Comparison of ENCODE assay signal across 1 cellular context in the genomic region with DNA sequence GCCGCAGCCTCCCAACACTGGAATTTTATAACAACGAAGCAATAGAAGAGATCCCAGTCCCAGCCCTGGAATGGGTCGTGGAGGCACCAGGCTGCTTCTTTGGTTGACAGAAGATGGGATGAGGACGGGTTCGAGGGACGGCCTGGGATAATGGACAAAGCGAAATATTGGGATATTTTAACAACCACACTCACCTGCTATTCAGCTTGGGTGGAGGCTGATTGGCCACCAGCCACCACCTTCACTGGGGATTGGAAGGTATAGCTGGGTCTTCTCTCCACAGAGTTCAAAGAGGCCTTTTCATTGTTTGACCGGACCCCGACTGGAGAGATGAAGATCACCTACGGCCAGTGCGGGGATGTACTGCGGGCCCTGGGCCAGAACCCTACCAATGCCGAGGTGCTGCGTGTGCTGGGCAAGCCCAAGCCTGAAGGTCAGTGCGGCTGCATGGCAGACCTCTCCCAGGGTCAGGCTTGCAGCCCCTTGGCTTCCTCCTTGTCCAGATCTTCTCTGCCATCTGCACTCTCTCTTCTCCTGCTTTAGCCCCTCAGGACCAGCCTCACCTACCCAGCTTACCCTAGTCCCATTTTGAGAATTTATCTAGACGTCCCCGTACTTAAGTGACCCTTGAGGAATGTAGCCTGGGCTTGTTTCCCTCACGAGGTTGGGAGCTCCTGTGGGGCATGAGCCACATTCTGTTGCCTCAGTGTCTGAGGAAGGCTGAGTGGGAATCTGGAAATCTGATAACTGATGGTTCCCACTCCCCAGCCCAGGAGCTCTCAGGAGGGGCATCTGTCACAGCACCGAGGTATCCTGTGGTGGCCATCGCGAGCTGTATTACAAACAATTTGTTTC.
TF ChIP-seq lines count a peak whose summit lies in the region.

No MANE protein-coding gene starts in this region.

TF ChIP-seq in GM12891, 5 proteins besides CTCF, POLR2A, EP300 and RAD21:
- TF ChIP-seq PAX5 (IDR thresholded peaks at IDR 0.05; ENCODE audit: insufficient read depth, low read length, severe bottlenecking) (no peak), POLR2AphosphoS5 (IDR thresholded peaks at IDR 0.05; ENCODE audit: low read depth, low read length) (no peak), SPI1 (IDR thresholded peaks at IDR 0.05; ENCODE audit: low read depth, low read length) (no peak), POU2F2 (IDR thresholded peaks at IDR 0.05; ENCODE audit: low read depth, low read length) (no peak), TAF1 (IDR thresholded peaks at IDR 0.05; ENCODE audit: low read depth, low read length) (no peak)
TF ChIP-seq in GM12891: peak in this region for 0.
